In genomic region chr2:104873689-104874054, GRCh38 we compare ENCODE assay signal across 9 cellular contexts. TPM values are rescaled to one million over a fixed set of nuclear protein-coding genes. Genes with fewer than 3 reads are reported as not detected.
A peak's percentile ranks its signal among the peaks of the same experiment; 100 is the strongest.
DNase-seq lines count a peak whose midpoint lies in the region; ATAC-seq and TF ChIP-seq lines count a peak whose summit lies in the region.
"Had no signal": no experiment of that assay in that cellular context is flagged by ENCODE, and none has a peak within 500 bp of the region (broad histone marks: within the 10 kb centered on the region; RNA-seq: fewer than 3 reads in every experiment).

No MANE protein-coding gene starts in this region.

- DNase-seq in GM12864 (ENCODE audit: low read depth) (no peak), mammary epithelial cell (no peak), trophoblast cell (no peak), GM13977 (ENCODE audit: low spot score) (no peak), RPMI8226 (no peak)
- DNase-seq in stimulated activated CD4-positive, alpha-beta T cell treated with anti-CD3 and anti-CD28 coated beads, Interleukin-1b, Interleukin-23, amount 100 ng/mL, for 48 hours = no peak

- H2BK12ac ChIP-seq in trophoblast cell (ENCODE audit: low read length) = no peak overlapping the region

- H2BK5ac ChIP-seq in trophoblast cell (ENCODE audit: low read depth, low read length, poor library complexity) = no peak overlapping the region

- H2BK120ac ChIP-seq in trophoblast cell (ENCODE audit: insufficient read depth, low read length, poor library complexity) = no peak overlapping the region

- H3K4me2 ChIP-seq in mammary epithelial cell (ENCODE audit: insufficient read depth, low read depth, low read length) (peak overlapping the region; percentile 85), trophoblast cell (ENCODE audit: low read length) (peak overlapping the region; percentile 95)

- no peak for TF ChIP-seq CTCF in GM12864 (IDR thresholded peaks at IDR 0.05; ENCODE audit: low read depth, low read length, missing control alignments)
- TF ChIP-seq CTCF in mammary epithelial cell (conservative IDR thresholded peaks at IDR 0.05 in 1 of 2, IDR thresholded peaks at IDR 0.05 in 1 of 2; ENCODE audit: extremely low read depth in 1 of 2, insufficient read depth in 1 of 2, low read depth in 1 of 2, low read length in 2 of 2) = no peak
- no peak for TF ChIP-seq CTCF in GM13977 (IDR thresholded peaks at IDR 0.05; ENCODE audit: extremely low read depth, insufficient read depth, missing control alignments)

- H2AFZ ChIP-seq in mammary epithelial cell (ENCODE audit: low read depth, low read length) (no peak overlapping the region), trophoblast cell (ENCODE audit: insufficient read depth, low read length, poor library complexity) (no peak overlapping the region)

- peak overlapping the region; percentile 58 for H3K4me3 ChIP-seq in GM12864 (ENCODE audit: low read depth, low read length)
- H3K4me3 ChIP-seq in mammary epithelial cell (replicated peaks in 1 of 3; ENCODE audit: insufficient read depth in 1 of 3, low read depth in 2 of 3, low read length in 3 of 3) = no peak overlapping the region
- no peak overlapping the region for H3K4me3 ChIP-seq in trophoblast cell (ENCODE audit: low read depth, low read length)

- ATAC-seq in HG03354 (IDR thresholded peaks at IDR 0.05; ENCODE audit: poor library complexity, severe bottlenecking, unreplicated experiment) = peak; percentile 8
- ATAC-seq in HG02884 (IDR thresholded peaks at IDR 0.05; ENCODE audit: unreplicated experiment) = no peak

- H3K14ac ChIP-seq in trophoblast cell (ENCODE audit: low read length) = no peak overlapping the region

- no peak overlapping the region for H4K91ac ChIP-seq in trophoblast cell (ENCODE audit: low read depth, low read length)

- 35% methylated on average over 16 of the region's 17 CpGs for WGBS in mammary epithelial cell (ENCODE audit: low coverage, missing lambda C conversion rate)
- no CpG with 5 or more reads among the region's 17 CpGs for WGBS in trophoblast cell (ENCODE audit: extremely low coverage, insufficient coverage, insufficient read length)

- CTCF ChIA-PET in mammary epithelial cell (lab: Charles Lee; ENCODE audit: low non-redundant PET) = no interaction called here

- in situ Hi-C loops in mammary epithelial cell (cut with MboI; ENCODE audit: low sequenced_read_pairs in 2 of 2) (loop anchor here in 1 of 2 donors (25.0 kb wide), 1 partner anchor 1711 kb away; no protein-coding TSS in a partner anchor), GM13977 (cut with MboI; ENCODE audit: low pct_unique_long_range_greater_than_20kb, low sequenced_read_pairs, unreplicated experiment) (loop anchor here (25.0 kb wide), 1 partner anchor 1711 kb away; no protein-coding TSS in a partner anchor)

- dilution Hi-C loops in mammary epithelial cell (cut with HindIII; ENCODE audit: low sequenced_read_pairs) = no loop called here

- H3K4ac ChIP-seq in trophoblast cell (ENCODE audit: low read depth, low read length) = no peak overlapping the region

- H4K8ac ChIP-seq in trophoblast cell (ENCODE audit: low read depth, low read length) = no peak overlapping the region

- intact Hi-C loops in mammary epithelial cell (cut with micrococcal nuclease) = loop anchor here (1.0 kb wide), 3 partner anchors 71 to 1897 kb away; no protein-coding TSS in a partner anchor

- H3K79me2 ChIP-seq in mammary epithelial cell (ENCODE audit: insufficient read depth, low read length) = no peaks in the 10 kb centered on the region
- no peaks in the 10 kb centered on the region for H3K79me2 ChIP-seq in trophoblast cell (ENCODE audit: control insufficient read depth, insufficient read depth, low read length, poor library complexity)

- no peaks in the 10 kb centered on the region for H4K20me1 ChIP-seq in mammary epithelial cell (ENCODE audit: insufficient read depth, low read length)

- H3K36me3 ChIP-seq in mammary epithelial cell (ENCODE audit: insufficient read depth, low read length) (no peaks in the 10 kb centered on the region), trophoblast cell (ENCODE audit: control insufficient read depth in 1 of 2, insufficient read depth in 2 of 2, low read length in 2 of 2) (no peaks in the 10 kb centered on the region)

- no peak overlapping the region for H3K9ac ChIP-seq in mammary epithelial cell (ENCODE audit: insufficient read depth, low read length)
- no peak overlapping the region for H3K9ac ChIP-seq in trophoblast cell (ENCODE audit: low read length)

- H3K4me1 ChIP-seq in mammary epithelial cell (ENCODE audit: insufficient read depth, low read length) (peaks cover 12% of the 10 kb centered on the region), trophoblast cell (ENCODE audit: control insufficient read depth in 1 of 2, insufficient read depth in 2 of 2, low read length in 2 of 2) (peaks cover 4 to 11% of the 10 kb centered on the region in 2 experiments)

- no peaks in the 10 kb centered on the region for H3K79me1 ChIP-seq in trophoblast cell (ENCODE audit: low read length)

- peaks cover 24% of the 10 kb centered on the region for H3K27me3 ChIP-seq in mammary epithelial cell (ENCODE audit: insufficient read depth, low read length)
- peaks cover 46% of the 10 kb centered on the region for H3K27me3 ChIP-seq in trophoblast cell (ENCODE audit: insufficient read depth, low read length)

- BruUV-seq in mammary epithelial cell (replicated peaks; lab: Mats Ljungman, UMichigan) = no TSS peak

- H2AK5ac ChIP-seq in trophoblast cell (ENCODE audit: low read length) = no peak overlapping the region

- H4K12ac ChIP-seq in trophoblast cell (ENCODE audit: low read depth, low read length) = no peak overlapping the region

- H3K27ac ChIP-seq in mammary epithelial cell (ENCODE audit: insufficient read depth, low read depth, low read length) (no peak overlapping the region), trophoblast cell (ENCODE audit: low read depth, low read length) (no peak overlapping the region)

- H3K18ac ChIP-seq in trophoblast cell (ENCODE audit: low read length) = no peak overlapping the region

- H3K9me3 ChIP-seq in mammary epithelial cell (replicated peaks; ENCODE audit: insufficient read depth, low read length) (no peaks in the 10 kb centered on the region), trophoblast cell (ENCODE audit: insufficient read depth, low read depth, low read length) (peaks cover 4% of the 10 kb centered on the region)

- H3K23ac ChIP-seq in trophoblast cell (ENCODE audit: low read length) = no peak overlapping the region

RNA-seq across cellular contexts. Expression of gene POU3F3, which starts 19.8 kb away (rescaled TPM):
- total RNA-seq in mammary epithelial cell = not detected
- not detected for polyA plus RNA-seq in mammary epithelial cell
- polyA minus RNA-seq in mammary epithelial cell = not detected
- 0.04 TPM in 2 replicates for polyA plus RNA-seq in trophoblast cell (2013)
- total RNA-seq: HT1080 had no signal
